8 cellular contexts compared by ENCODE assay signal in the genomic region with DNA sequence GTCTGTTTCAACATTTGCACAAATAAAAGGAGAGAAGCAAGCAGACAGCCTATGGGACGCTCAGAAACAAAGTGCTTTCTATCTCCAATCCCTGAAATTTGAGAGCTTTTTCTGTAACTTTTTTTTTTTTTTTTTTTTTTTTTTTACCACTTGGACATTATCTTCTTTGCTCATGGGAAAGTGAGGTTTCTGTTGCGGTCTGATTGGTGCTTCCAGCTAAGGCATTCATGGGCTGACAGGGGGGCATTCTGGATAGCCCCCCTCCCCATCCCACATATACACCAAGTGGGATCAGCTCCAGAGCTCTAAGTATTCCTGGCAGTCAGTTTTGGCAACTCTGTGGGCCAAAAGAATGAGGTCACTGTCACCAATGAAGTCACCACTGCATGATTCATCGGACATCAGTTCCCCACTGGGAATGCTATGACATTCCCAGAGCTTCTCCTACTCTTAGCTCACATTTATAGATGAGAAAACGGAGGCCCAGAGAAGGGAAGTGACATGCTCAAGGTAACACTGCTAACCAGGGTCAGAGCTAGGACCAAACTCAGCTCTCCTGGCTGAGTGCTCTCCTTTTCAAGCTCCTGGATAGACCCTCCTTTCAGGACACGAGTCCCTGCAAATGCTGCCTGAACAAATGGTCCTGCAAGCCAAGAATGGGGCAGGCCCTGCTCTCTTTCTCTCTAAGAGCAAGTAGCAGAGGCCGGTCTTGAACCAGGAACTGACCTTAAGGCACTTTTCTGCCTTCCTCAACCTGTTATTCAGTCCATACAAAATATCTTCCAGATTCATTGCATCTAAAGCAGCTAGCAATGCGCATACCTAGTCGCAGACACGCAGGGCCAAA. TPM values are rescaled to one million over a fixed set of nuclear protein-coding genes. Genes with fewer than 3 reads are reported as not detected.
DNase-seq lines count a peak whose midpoint lies in the region; ATAC-seq and TF ChIP-seq lines count a peak whose summit lies in the region.

No MANE protein-coding gene starts in this region.

- peaks cover 17% of the 10 kb centered on the region for H3K4me1 Mint-ChIP-seq in endothelial cell (ENCODE audit: unreplicated experiment)
- H3K4me1 Mint-ChIP-seq in neural crest cell = peaks cover 51% of the 10 kb centered on the region

- no peaks in the 10 kb centered on the region for H3K79me2 ChIP-seq in DND-41 (ENCODE audit: insufficient read depth, low read length)
- 0 out of 2 replicates have a peak, but pooled peaks cover 3% of the 10 kb centered on the region for H3K79me2 ChIP-seq in PC-3 (ENCODE audit: low read length)

- BruUV-seq in PC-3 (replicated peaks; lab: Mats Ljungman, UMichigan) = no TSS peak

- H3K27ac ChIP-seq in DND-41 (ENCODE audit: low read length) (peak overlapping the region; percentile 65; the same call in 1 of the 2 replicates), PC-3 (ENCODE audit: low read length) (peak overlapping the region; percentile 67)

- ATAC-seq in DND-41 (ENCODE audit: insufficient read depth, low read depth) = no peak
- ATAC-seq in PC-3 = no peak
- no peak for ATAC-seq in HG03354 (IDR thresholded peaks at IDR 0.05; ENCODE audit: poor library complexity, severe bottlenecking, unreplicated experiment)

- H3K9me2 ChIP-seq in PC-3 (replicated peaks; ENCODE audit: low read length) = no peaks in the 10 kb centered on the region

- POLR2A ChIA-PET in PC-3 (lab: Charles Lee; ENCODE audit: unreplicated experiment) = interaction anchor here (0.7 kb wide), 1 partner anchor 75 kb away, joined by 4 read pairs; no protein-coding TSS in a partner anchor

- H3K4me3 Mint-ChIP-seq in endothelial cell (ENCODE audit: unreplicated experiment) (peak overlapping the region; percentile 97), neural crest cell (peak overlapping the region; percentile 98)

- H3K27me3 Mint-ChIP-seq in endothelial cell (ENCODE audit: unreplicated experiment) (peaks cover 7% of the 10 kb centered on the region), neural crest cell (ENCODE audit: low read depth) (no peaks in the 10 kb centered on the region)

- intact Hi-C loops in PC-3 (cut with micrococcal nuclease) = no loop called here

- peak overlapping the region; percentile 92 for H3K4me2 ChIP-seq in DND-41 (ENCODE audit: insufficient read depth, low read length)
- H3K4me2 ChIP-seq in PC-3 (ENCODE audit: low read length) = peak overlapping the region; percentile 98

- TF ChIP-seq CTCF in DND-41 (IDR thresholded peaks at IDR 0.05; ENCODE audit: borderline replicate concordance, extremely low read depth, low read length, poor library complexity, severe bottlenecking) (no peak), PC-3 (conservative IDR thresholded peaks at IDR 0.05; ENCODE audit: low read depth, low read length) (no peak), endothelial cell (IDR thresholded peaks at IDR 0.05; ENCODE audit: unreplicated experiment) (no peak), neural crest cell (conservative IDR thresholded peaks at IDR 0.05) (no peak)

- H2AFZ ChIP-seq in DND-41 (ENCODE audit: low read depth, low read length) = peak overlapping the region; percentile 92
- H2AFZ ChIP-seq in PC-3 (ENCODE audit: low read length) = no peak overlapping the region

- no peaks in the 10 kb centered on the region for H4K20me1 ChIP-seq in DND-41 (ENCODE audit: insufficient read depth, low read length)
- H4K20me1 ChIP-seq in PC-3 (ENCODE audit: low read length) = no peaks in the 10 kb centered on the region

- H3K27ac Mint-ChIP-seq in endothelial cell (ENCODE audit: unreplicated experiment) (no peak overlapping the region), neural crest cell (ENCODE audit: unreplicated experiment) (peak overlapping the region; percentile 31)

- no peaks in the 10 kb centered on the region for H3K27me3 ChIP-seq in DND-41 (ENCODE audit: insufficient read depth, low read length, poor library complexity)
- no peaks in the 10 kb centered on the region for H3K27me3 ChIP-seq in PC-3 (ENCODE audit: low read length)

- H3K4me3 ChIP-seq in DND-41 (ENCODE audit: low read depth in 1 of 2, low read length in 2 of 2) (peak overlapping the region in 1 of 2 experiments; percentile 66; a peak in 2 of 4 replicates), PC-3 (ENCODE audit: low read length) (no peak overlapping the region)

- H3K36me3 Mint-ChIP-seq in endothelial cell (ENCODE audit: low read depth, unreplicated experiment) (no peaks in the 10 kb centered on the region), neural crest cell (ENCODE audit: low read depth) (no peaks in the 10 kb centered on the region)

- no peaks in the 10 kb centered on the region for H3F3A ChIP-seq in PC-3 (ENCODE audit: low read length, unreplicated experiment)

- H3K36me3 ChIP-seq in DND-41 (ENCODE audit: insufficient read depth, low read length) (no peaks in the 10 kb centered on the region), PC-3 (ENCODE audit: low read depth, low read length) (no peaks in the 10 kb centered on the region)

- no peaks in the 10 kb centered on the region for H3K9me3 ChIP-seq in DND-41 (ENCODE audit: insufficient read depth, low read length, severe bottlenecking)
- H3K9me3 ChIP-seq in PC-3 (ENCODE audit: low read length) = no peaks in the 10 kb centered on the region

- H3K9me3 Mint-ChIP-seq in endothelial cell (ENCODE audit: unreplicated experiment) (no peaks in the 10 kb centered on the region), neural crest cell (no peaks in the 10 kb centered on the region)

- DNase-seq in DND-41 = no peak
- peak; percentile 69 for DNase-seq in PC-3
- no peak for DNase-seq in endothelial cell (ENCODE audit: low spot score)
- no peak for DNase-seq in neural crest cell (ENCODE audit: low read depth, low spot score)
- DNase-seq in stimulated activated naive CD4-positive, alpha-beta T cell treated with Interleukin-2 at 50 U/mL for 16 hours (lab: John Stamatoyannopoulos, UW) = no peak
- DNase-seq in stimulated activated CD4-positive, alpha-beta T cell treated with anti-CD3 and anti-CD28 coated beads, Interleukin-4, amount 100 ng/mL, for 4 hours = no peak
- DNase-seq in GF-D8 (lab: John Stamatoyannopoulos, UW) = no peak

- H3K4me1 ChIP-seq in DND-41 (ENCODE audit: insufficient read depth, low read length) (peaks cover 33% of the 10 kb centered on the region), PC-3 (ENCODE audit: insufficient read depth, low read length) (peaks cover 20% of the 10 kb centered on the region)

- CTCF ChIA-PET in PC-3 (lab: Charles Lee) = interaction anchor here (0.6 kb wide), 1 partner anchor 51 kb away, joined by 3 read pairs; no protein-coding TSS in a partner anchor

- peak overlapping the region; percentile 75 for H3K9ac ChIP-seq in DND-41 (ENCODE audit: low read depth, low read length)
- no peak overlapping the region for H3K9ac ChIP-seq in PC-3 (ENCODE audit: low read length)

RNA-seq across cellular contexts. Expression of gene RHOQ, which starts 1.6 kb away (rescaled TPM):
- total RNA-seq in PC-3 (2014; rRNA removed) (24.5 and 40.8 TPM in 2 replicates), endothelial cell (ENCODE audit: unreplicated experiment) (27.9 TPM), neural crest cell (50.1 and 51.7 TPM in 2 replicates)

RNA-seq across cellular contexts. Expression of gene ATP6V1E2, which starts 1.7 kb away (rescaled TPM):
- 11.5 and 17.3 TPM in 2 replicates for total RNA-seq in PC-3 (2014; rRNA removed)
- total RNA-seq in endothelial cell (ENCODE audit: unreplicated experiment) = 4.4 TPM
- 6.9 and 11.5 TPM in 2 replicates for total RNA-seq in neural crest cell
